17 cellular contexts compared by ENCODE assay signal in genomic region chr11:853682-854448, GRCh38. TPM values are rescaled to one million over a fixed set of nuclear protein-coding genes. Genes with fewer than 3 reads are reported as not detected.
DNase-seq lines count a peak whose midpoint lies in the region; ATAC-seq, FAIRE-seq and TF ChIP-seq lines count a peak whose summit lies in the region.
"Had no signal": no experiment of that assay in that cellular context is flagged by ENCODE, and none has a peak within 500 bp of the region (broad histone marks: within the 10 kb centered on the region; RNA-seq: fewer than 3 reads in every experiment).

No MANE protein-coding gene starts in this region.

- no peak overlapping the region for H2BK5ac ChIP-seq in H1 (ENCODE audit: low read depth, low read length)

- no peaks in the 10 kb centered on the region for H4K20me1 ChIP-seq in OCI-LY1 (ENCODE audit: insufficient read depth, low read length)
- H4K20me1 ChIP-seq in H1 (replicated peaks in 1 of 2; ENCODE audit: control insufficient read depth in 1 of 2, insufficient read depth in 2 of 2, low read length in 2 of 2): peaks cover 24 to 53% of the 10 kb centered on the region in 2 experiments

- no peak overlapping the region for H3K56ac ChIP-seq in H1 (replicated peaks; ENCODE audit: insufficient read length, low read depth, low read length)

- H3K36me3 Mint-ChIP-seq in endothelial cell (ENCODE audit: low read depth, unreplicated experiment): peaks cover 4% of the 10 kb centered on the region
- H3K36me3 Mint-ChIP-seq: CD4-positive, CD25-positive, alpha-beta regulatory T cell had no signal

- H3K9me2 ChIP-seq in OCI-LY1 (ENCODE audit: low read depth, low read length): no peaks in the 10 kb centered on the region

- TF ChIP-seq CTCF in OCI-LY1 (IDR thresholded peaks at IDR 0.05; ENCODE audit: low read length) (peak; percentile 22; the same call in 1 of the 2 replicates), H1 (IDR thresholded peaks at IDR 0.05; ENCODE audit: control extremely low read depth in 1 of 3, insufficient read depth in 1 of 3, low read depth in 1 of 3, low read length in 3 of 3) (no peak; a peak in 1 of 4 replicates), endothelial cell (IDR thresholded peaks at IDR 0.05; ENCODE audit: unreplicated experiment) (no peak), A673 (conservative IDR thresholded peaks at IDR 0.05; ENCODE audit: low read depth, low read length) (no peak)

- no TSS peak for BruUV-seq in A673 (replicated peaks; lab: Mats Ljungman, UMichigan)

- peaks cover 18% of the 10 kb centered on the region; the same call in 1 of the 2 replicates for H3K23me2 ChIP-seq in H1 (ENCODE audit: low read depth, low read length)

- no peaks in the 10 kb centered on the region for H3K79me2 ChIP-seq in OCI-LY1 (ENCODE audit: insufficient read depth, low read length)
- no peaks in the 10 kb centered on the region; a peak in 1 of 4 replicates for H3K79me2 ChIP-seq in H1 (ENCODE audit: control insufficient read depth in 1 of 2, insufficient read depth in 2 of 2, low read length in 2 of 2)

- H3F3A ChIP-seq in OCI-LY1 (ENCODE audit: insufficient read depth, low read length): no peaks in the 10 kb centered on the region

- WGBS in H1 (ENCODE audit: extremely low coverage in 1 of 2, insufficient coverage in 1 of 2, insufficient read length in 1 of 2, insufficient replicate concordance in 2 of 2, low coverage in 1 of 2, low lambda C conversion rate in 2 of 2, missing lambda C conversion rate in 1 of 2), 2 experiments: 92% methylated on average over 19 of the region's 27 CpGs; no CpG with 5 or more reads in 1 of the 2 experiments

- POLR2A ChIA-PET in H1 (lab: Charles Lee; ENCODE audit: partially characterized antibody): interaction anchor here (0.8 to 13.8 kb wide), 9 partner anchors 10 to 40 kb away, joined by 3 to 234 read pairs (median 5); partner anchors contain the start of genes CD151, POLR2L and TSPAN4
- POLR2A ChIA-PET in A673 (lab: Charles Lee; ENCODE audit: low non-redundant PET): interaction anchor here (0.5 kb wide), 1 partner anchor 70 kb away, joined by 6 read pairs; no protein-coding TSS in a partner anchor

- no peak for TF ChIP-seq POLR2A in H1 (IDR thresholded peaks at IDR 0.05; ENCODE audit: control extremely low read depth in 1 of 2, low read depth in 2 of 2, low read length in 2 of 2)

- no peak overlapping the region for H3K27ac ChIP-seq in OCI-LY1 (ENCODE audit: low read depth, low read length, poor library complexity, severe bottlenecking)
- H3K27ac ChIP-seq in H1 (ENCODE audit: low read depth, low read length): no peak overlapping the region
- H3K27ac ChIP-seq in A673 (ENCODE audit: low read depth, low read length, poor library complexity, severe bottlenecking): no peak overlapping the region
- H3K27ac ChIP-seq: GM23248 had no signal

- no peak for TF ChIP-seq EP300 in H1 (IDR thresholded peaks at IDR 0.05; ENCODE audit: borderline replicate concordance in 1 of 2, low read depth in 2 of 2, low read length in 2 of 2)

- H3K27me3 Mint-ChIP-seq in endothelial cell (ENCODE audit: unreplicated experiment): peaks cover 14% of the 10 kb centered on the region

- H3K9me3 Mint-ChIP-seq in endothelial cell (ENCODE audit: unreplicated experiment): no peaks in the 10 kb centered on the region
- H3K9me3 Mint-ChIP-seq: CD4-positive, CD25-positive, alpha-beta regulatory T cell had no signal

- H3K4me1 Mint-ChIP-seq in endothelial cell (ENCODE audit: unreplicated experiment): peaks cover 4% of the 10 kb centered on the region

- H3K4me3 ChIP-seq in H7 (ENCODE audit: insufficient read depth, low read depth, low read length): no peak overlapping the region
- H3K4me3 ChIP-seq in OCI-LY1 (ENCODE audit: low read depth, low read length, poor library complexity, severe bottlenecking): no peak overlapping the region
- no peak overlapping the region for H3K4me3 ChIP-seq in H1 (ENCODE audit: extremely low read depth in 1 of 4, insufficient read depth in 2 of 4, low read depth in 3 of 4, low read length in 4 of 4)
- no peak overlapping the region for H3K4me3 ChIP-seq in A673 (ENCODE audit: low read depth, low read length, poor library complexity, severe bottlenecking)
- H3K4me3 ChIP-seq: GM23248, K562 had no signal

- H3K4me2 ChIP-seq in OCI-LY1 (ENCODE audit: low read length) (no peak overlapping the region), H1 (ENCODE audit: insufficient read depth in 1 of 2, low read depth in 2 of 2, low read length in 2 of 2) (no peak overlapping the region)

- H3K4me1 ChIP-seq in OCI-LY1 (ENCODE audit: insufficient read depth, low read length, severe bottlenecking) (peaks cover 18% of the 10 kb centered on the region), H1 (replicated peaks in 1 of 4; ENCODE audit: control insufficient read depth in 3 of 4, insufficient read depth in 4 of 4, low read length in 3 of 4) (peaks cover 0 to 23% (median 18%) of the 10 kb centered on the region in 4 experiments; a peak in 6 of 7 replicates), A673 (ENCODE audit: insufficient read depth, low read length, poor library complexity, severe bottlenecking) (peaks cover 11% of the 10 kb centered on the region)

- no peak overlapping the region for H3K4me3 Mint-ChIP-seq in endothelial cell (ENCODE audit: unreplicated experiment)

- peaks cover 2% of the 10 kb centered on the region; the same call in 1 of the 2 replicates for H3K27me3 ChIP-seq in H7 (ENCODE audit: control insufficient read depth, insufficient read depth, low read length)
- H3K27me3 ChIP-seq in OCI-LY1 (ENCODE audit: insufficient read depth, low read length): no peaks in the 10 kb centered on the region; the same call in 1 of the 2 replicates
- peaks cover 0 to 2% (median under 1%) of the 10 kb centered on the region in 4 experiments; a peak in 3 of 7 replicates for H3K27me3 ChIP-seq in H1 (replicated peaks in 1 of 4; ENCODE audit: control insufficient read depth in 3 of 4, extremely low read depth in 1 of 4, insufficient read depth in 3 of 4, low read length in 3 of 4)
- H3K27me3 ChIP-seq in A673 (replicated peaks; ENCODE audit: insufficient read depth, low read depth, low read length, poor library complexity): no peaks in the 10 kb centered on the region

- H2BK20ac ChIP-seq in H1 (ENCODE audit: low read length): no peak overlapping the region

- no peak overlapping the region for H3K9ac ChIP-seq in OCI-LY1 (ENCODE audit: low read length)
- H3K9ac ChIP-seq in H1 (replicated peaks in 1 of 4; ENCODE audit: extremely low read depth in 1 of 4, low read depth in 3 of 4, low read length in 3 of 4): no peak overlapping the region
- H3K9ac ChIP-seq: GM23248 had no signal

- H2AFZ ChIP-seq in OCI-LY1 (ENCODE audit: low read length) (no peak overlapping the region), H1 (ENCODE audit: low read length) (no peak overlapping the region)
- H2AFZ ChIP-seq: GM23248 had no signal

- no peak for ATAC-seq in GM21723 (IDR thresholded peaks at IDR 0.05; ENCODE audit: unreplicated experiment)
- ATAC-seq: HepG2, K562 had no signal

- no peak overlapping the region for H3K27ac Mint-ChIP-seq in endothelial cell (ENCODE audit: unreplicated experiment)
- H3K27ac Mint-ChIP-seq: CD4-positive, CD25-positive, alpha-beta regulatory T cell had no signal

- CTCF ChIA-PET in H1 (lab: Charles Lee; ENCODE audit: partially characterized antibody) (interaction anchor here (0.5 to 10.5 kb wide), 10 partner anchors 8 to 197 kb away, joined by 3 to 74 read pairs (median 4); partner anchors contain the start of gene TSPAN4), A673 (lab: Charles Lee) (no interaction called here)

- no peak overlapping the region for H3K4ac ChIP-seq in H1 (replicated peaks; ENCODE audit: insufficient read length, low read depth, low read length)

- no peak overlapping the region for H4K5ac ChIP-seq in H1 (ENCODE audit: insufficient read length, low read depth, low read length)

- no peak overlapping the region for H2AK5ac ChIP-seq in H1 (ENCODE audit: low read depth, low read length)

- intact Hi-C loops in A673 (cut with micrococcal nuclease; ENCODE audit: unreplicated experiment): loop anchor here (10.0 kb wide), 1 partner anchor 121 kb away; no protein-coding TSS in a partner anchor

- H2BK120ac ChIP-seq in H1 (replicated peaks; ENCODE audit: low read depth, low read length): no peak overlapping the region

- no peak overlapping the region for H3K23ac ChIP-seq in H1 (ENCODE audit: insufficient read length)

- H3K9me3 ChIP-seq in OCI-LY1 (ENCODE audit: low read length): no peaks in the 10 kb centered on the region
- no peaks in the 10 kb centered on the region for H3K9me3 ChIP-seq in H1 (ENCODE audit: insufficient read depth in 2 of 2, low read depth in 1 of 2, low read length in 1 of 2)
- no peaks in the 10 kb centered on the region for H3K9me3 ChIP-seq in A673 (ENCODE audit: low read depth, low read length, poor library complexity, severe bottlenecking)

- TF ChIP-seq RAD21 in H1 (IDR thresholded peaks at IDR 0.05 in 1 of 2, conservative IDR thresholded peaks at IDR 0.05 in 1 of 2; ENCODE audit: low read depth in 2 of 2, low read length in 2 of 2): no peak; a peak in 1 of 4 replicates

- H3K14ac ChIP-seq in H1 (ENCODE audit: insufficient read length): no peak overlapping the region

- H4K91ac ChIP-seq in H1 (replicated peaks; ENCODE audit: insufficient read length, low read length): no peak overlapping the region

- H2BK12ac ChIP-seq in H1 (ENCODE audit: low read depth, low read length): no peak overlapping the region

- H3K79me1 ChIP-seq in H1 (ENCODE audit: low read depth, low read length): peaks cover 3% of the 10 kb centered on the region

- peak overlapping the region; percentile 80; the same call in 1 of the 2 replicates for H4K8ac ChIP-seq in H1 (ENCODE audit: extremely low read depth, insufficient read depth, low read length)

- FAIRE-seq in H1 (lab: Jason Lieb, UNC): no peak
- FAIRE-seq: A204.1, HepG2, HTR-8/SVneo, K562 had no signal

- no peak overlapping the region for H3K18ac ChIP-seq in H1 (ENCODE audit: extremely low read depth, low read length)

- H2BK15ac ChIP-seq in H1 (ENCODE audit: low read length): no peak overlapping the region

- DNase-seq in H7: peak; percentile 73
- DNase-seq in H1 (ENCODE audit: low read depth in 1 of 2, low spot score in 2 of 2): no peak
- peak; percentile 45 for DNase-seq in retina
- no peak for DNase-seq in endothelial cell (ENCODE audit: low spot score)
- DNase-seq in A673 (ENCODE audit: low spot score): no peak
- no peak for DNase-seq in GOT3 (lab: John Stamatoyannopoulos, UW)
- DNase-seq: CD4-positive, CD25-positive, alpha-beta regulatory T cell; DMS53; GF-D8; GM23248; HCEC 1CT had no signal

- H3K36me3 ChIP-seq in H7 (replicated peaks; ENCODE audit: control insufficient read depth, insufficient read depth, low read length): no peaks in the 10 kb centered on the region
- no peaks in the 10 kb centered on the region for H3K36me3 ChIP-seq in OCI-LY1 (ENCODE audit: insufficient read depth, low read length)
- H3K36me3 ChIP-seq in H1 (ENCODE audit: control insufficient read depth in 2 of 4, insufficient read depth in 4 of 4, low read length in 3 of 4): no peaks in the 10 kb centered on the region
- no peaks in the 10 kb centered on the region for H3K36me3 ChIP-seq in A673 (ENCODE audit: insufficient read depth, low read length, poor library complexity, severe bottlenecking)

RNA-seq across cellular contexts. Expression of gene TSPAN4, which starts 11.2 kb away (rescaled TPM):
- total RNA-seq in H7 (2014; rRNA removed; shearing (Covaris generic)): 101 and 117 TPM in 2 replicates
- 74.1 and 75.8 TPM in 2 replicates for total RNA-seq in H1 (2021; fragmentation: NEBNext Ultra II Directional; extraction: Animal tissue kit (Norgen Biotek cat#: 25700))
- 145 and 217 TPM in 2 replicates for polyA plus RNA-seq in H1 (2011; rRNA removed)
- polyA plus RNA-seq in H1 (2011; cell fraction: cytosol; rRNA removed): 167 TPM
- 298 TPM for polyA plus RNA-seq in H1 (2011; cell fraction: nucleus; rRNA removed)
- 43.0 to 90.8 TPM (median 85.3 TPM) in 4 replicates for polyA plus RNA-seq in H1 (2012, experiment 1 of 2)
- polyA plus RNA-seq in H1 (2012, experiment 2 of 2): 79.3 TPM
- 88.9 TPM for polyA plus RNA-seq in H1 (2013, experiment 1 of 2)
- 84.1 TPM for polyA plus RNA-seq in H1 (2013, experiment 2 of 2)
- 55.7 and 63.0 TPM in 2 replicates for polyA minus RNA-seq in H1 (2011; rRNA and poly(A)+ RNA removed)
- 58.9 TPM for polyA minus RNA-seq in H1 (2011; cell fraction: cytosol; rRNA and poly(A)+ RNA removed)
- polyA minus RNA-seq in H1 (2011; cell fraction: nucleus; rRNA and poly(A)+ RNA removed): 56.8 TPM
- total RNA-seq in endothelial cell (ENCODE audit: unreplicated experiment) (26.4 TPM), A673 (2021) (17.5 and 20.4 TPM in 2 replicates)

RNA-seq across cellular contexts. Expression of gene POLR2L, which starts 11.5 kb away (rescaled TPM):
- total RNA-seq in H7 (2014; rRNA removed; shearing (Covaris generic)): 96.1 and 135 TPM in 2 replicates
- total RNA-seq in H1 (2021; fragmentation: NEBNext Ultra II Directional; extraction: Animal tissue kit (Norgen Biotek cat#: 25700)): 151 and 167 TPM in 2 replicates
- polyA plus RNA-seq in H1 (2011; rRNA removed): 140 and 142 TPM in 2 replicates
- polyA plus RNA-seq in H1 (2011; cell fraction: cytosol; rRNA removed): 136 TPM
- 416 TPM for polyA plus RNA-seq in H1 (2011; cell fraction: nucleus; rRNA removed)
- 193 to 318 TPM (median 295 TPM) in 4 replicates for polyA plus RNA-seq in H1 (2012, experiment 1 of 2)
- 68.0 TPM for polyA plus RNA-seq in H1 (2012, experiment 2 of 2)
- polyA plus RNA-seq in H1 (2013, experiment 1 of 2): 240 TPM
- polyA plus RNA-seq in H1 (2013, experiment 2 of 2): 247 TPM
- 72.5 and 95.8 TPM in 2 replicates for polyA minus RNA-seq in H1 (2011; rRNA and poly(A)+ RNA removed)
- polyA minus RNA-seq in H1 (2011; cell fraction: cytosol; rRNA and poly(A)+ RNA removed): 138 TPM
- polyA minus RNA-seq in H1 (2011; cell fraction: nucleus; rRNA and poly(A)+ RNA removed): 79.6 TPM
- total RNA-seq in endothelial cell (ENCODE audit: unreplicated experiment): 76.7 TPM
- total RNA-seq in A673 (2021): 88.7 and 117 TPM in 2 replicates

RNA-seq across cellular contexts. Expression of gene CD151, which starts 21.1 kb away (rescaled TPM):
- total RNA-seq in H7 (2014; rRNA removed; shearing (Covaris generic)): 175 and 190 TPM in 2 replicates
- 93.4 and 101 TPM in 2 replicates for total RNA-seq in H1 (2021; fragmentation: NEBNext Ultra II Directional; extraction: Animal tissue kit (Norgen Biotek cat#: 25700))
- polyA plus RNA-seq in H1 (2011; rRNA removed): 212 and 257 TPM in 2 replicates
- 196 TPM for polyA plus RNA-seq in H1 (2011; cell fraction: cytosol; rRNA removed)
- 315 TPM for polyA plus RNA-seq in H1 (2011; cell fraction: nucleus; rRNA removed)
- 85.6 to 141 TPM (median 135 TPM) in 4 replicates for polyA plus RNA-seq in H1 (2012, experiment 1 of 2)
- 137 TPM for polyA plus RNA-seq in H1 (2012, experiment 2 of 2)
- polyA plus RNA-seq in H1 (2013, experiment 1 of 2): 105 TPM
- polyA plus RNA-seq in H1 (2013, experiment 2 of 2): 114 TPM
- 117 and 123 TPM in 2 replicates for polyA minus RNA-seq in H1 (2011; rRNA and poly(A)+ RNA removed)
- polyA minus RNA-seq in H1 (2011; cell fraction: cytosol; rRNA and poly(A)+ RNA removed): 66.3 TPM
- polyA minus RNA-seq in H1 (2011; cell fraction: nucleus; rRNA and poly(A)+ RNA removed): 80.7 TPM
- 49.6 TPM for total RNA-seq in endothelial cell (ENCODE audit: unreplicated experiment)
- total RNA-seq in A673 (2021): 123 and 127 TPM in 2 replicates

RNA-seq across cellular contexts. Expression of gene CRACR2B, which starts 26.1 kb away (rescaled TPM):
- 20.2 and 35.8 TPM in 2 replicates for total RNA-seq in H7 (2014; rRNA removed; shearing (Covaris generic))
- total RNA-seq in H1 (2021; fragmentation: NEBNext Ultra II Directional; extraction: Animal tissue kit (Norgen Biotek cat#: 25700)): 26.4 and 29.3 TPM in 2 replicates
- 18.2 and 34.9 TPM in 2 replicates for polyA plus RNA-seq in H1 (2011; rRNA removed)
- 27.3 TPM for polyA plus RNA-seq in H1 (2011; cell fraction: cytosol; rRNA removed)
- polyA plus RNA-seq in H1 (2011; cell fraction: nucleus; rRNA removed): 119 TPM
- polyA plus RNA-seq in H1 (2012, experiment 1 of 2): 11.5 to 25.5 TPM (median 19.6 TPM) in 4 replicates
- polyA plus RNA-seq in H1 (2012, experiment 2 of 2): 13.0 TPM
- 19.0 TPM for polyA plus RNA-seq in H1 (2013, experiment 1 of 2)
- polyA plus RNA-seq in H1 (2013, experiment 2 of 2): 17.3 TPM
- 2.3 and 2.9 TPM in 2 replicates for polyA minus RNA-seq in H1 (2011; rRNA and poly(A)+ RNA removed)
- 10.1 TPM for polyA minus RNA-seq in H1 (2011; cell fraction: cytosol; rRNA and poly(A)+ RNA removed)
- polyA minus RNA-seq in H1 (2011; cell fraction: nucleus; rRNA and poly(A)+ RNA removed): 19.8 TPM
- total RNA-seq in endothelial cell (ENCODE audit: unreplicated experiment) (28.8 TPM), A673 (2021) (0.90 and 1.1 TPM in 2 replicates)

RNA-seq across cellular contexts. Expression of gene PNPLA2, which starts 35.2 kb away (rescaled TPM):
- 15.7 and 28.7 TPM in 2 replicates for total RNA-seq in H7 (2014; rRNA removed; shearing (Covaris generic))
- total RNA-seq in H1 (2021; fragmentation: NEBNext Ultra II Directional; extraction: Animal tissue kit (Norgen Biotek cat#: 25700)): 62.1 and 62.2 TPM in 2 replicates
- polyA plus RNA-seq in H1 (2011; rRNA removed): 30.9 and 63.7 TPM in 2 replicates
- polyA plus RNA-seq in H1 (2011; cell fraction: cytosol; rRNA removed): 23.5 TPM
- 272 TPM for polyA plus RNA-seq in H1 (2011; cell fraction: nucleus; rRNA removed)
- 27.2 to 66.6 TPM (median 57.4 TPM) in 4 replicates for polyA plus RNA-seq in H1 (2012, experiment 1 of 2)
- 30.4 TPM for polyA plus RNA-seq in H1 (2012, experiment 2 of 2)
- 53.9 TPM for polyA plus RNA-seq in H1 (2013, experiment 1 of 2)
- polyA plus RNA-seq in H1 (2013, experiment 2 of 2): 50.2 TPM
- polyA minus RNA-seq in H1 (2011; rRNA and poly(A)+ RNA removed): 20.4 and 30.0 TPM in 2 replicates
- polyA minus RNA-seq in H1 (2011; cell fraction: cytosol; rRNA and poly(A)+ RNA removed): 34.8 TPM
- 76.6 TPM for polyA minus RNA-seq in H1 (2011; cell fraction: nucleus; rRNA and poly(A)+ RNA removed)
- total RNA-seq in endothelial cell (ENCODE audit: unreplicated experiment) (40.5 TPM), A673 (2021) (45.0 and 45.4 TPM in 2 replicates)

Comparison
In these comparisons a context has a peak if more than half of its experiments do, and no peak if none do; other contexts are left out.
1. DNase-seq: peak in H7 (single experiment) and retina (single experiment); none in H1 (0 of 2), endothelial cell (single experiment), A673 (single experiment) and GOT3 (single experiment).